8 cellular contexts compared by ENCODE assay signal in genomic region chr3:12553921-12554391, GRCh38. TPM values are rescaled to one million over a fixed set of nuclear protein-coding genes. Genes with fewer than 3 reads are reported as not detected.
A peak's percentile ranks its signal among the peaks of the same experiment; 100 is the strongest.
DNase-seq lines count a peak whose midpoint lies in the region; ATAC-seq and TF ChIP-seq lines count a peak whose summit lies in the region.

No MANE protein-coding gene starts in this region.

- no peak for TF ChIP-seq POLR2A in suprapubic skin (IDR thresholded peaks at IDR 0.05)

- H3K9me3 ChIP-seq in suprapubic skin = no peaks in the 10 kb centered on the region

- H3K36me3 ChIP-seq in kidney epithelial cell (ENCODE audit: control insufficient read depth, insufficient read depth, low read length) (no peaks in the 10 kb centered on the region), suprapubic skin (no peaks in the 10 kb centered on the region)

- TF ChIP-seq EP300 in suprapubic skin (IDR thresholded peaks at IDR 0.05) = no peak

- peaks cover 28% of the 10 kb centered on the region for H3K4me1 ChIP-seq in suprapubic skin

- no peak for TF ChIP-seq CTCF in astrocyte of the spinal cord (IDR thresholded peaks at IDR 0.05; ENCODE audit: low read depth, low read length)
- TF ChIP-seq CTCF in kidney epithelial cell (IDR thresholded peaks at IDR 0.05; ENCODE audit: insufficient read depth, low read length, poor library complexity, severe bottlenecking) = no peak
- no peak for TF ChIP-seq CTCF in suprapubic skin (IDR thresholded peaks at IDR 0.05)

- in situ Hi-C loops in astrocyte of the spinal cord (cut with HindIII; ENCODE audit: low sequenced_read_pairs) = no loop called here

- no peak overlapping the region for H3K27ac ChIP-seq in suprapubic skin

- no peak for ATAC-seq in HG02970 (IDR thresholded peaks at IDR 0.05; ENCODE audit: low FRiP score, unreplicated experiment)

- peak; percentile 18 to 71 for DNase-seq in NCI-H524 (lab: John Stamatoyannopoulos, UW)
- DNase-seq in NCI-H524 treated with DMSO at 0.1 percent for 48 hours (lab: John Stamatoyannopoulos, UW) = no peak
- DNase-seq in NCI-H526 (lab: John Stamatoyannopoulos, UW) = peak; percentile 52 to 70
- DNase-seq in astrocyte of the spinal cord (ENCODE audit: low read depth, low spot score) = peak; percentile 33
- no peak for DNase-seq in kidney epithelial cell (ENCODE audit: low read depth)
- no peak for DNase-seq in suprapubic skin (ENCODE audit: low spot score in 2 of 2)
- DNase-seq in D341Med (ENCODE audit: low spot score) = no peak

- H3K4me3 ChIP-seq in astrocyte of the spinal cord (ENCODE audit: low read depth, low read length) = peak overlapping the region; percentile 49
- H3K4me3 ChIP-seq in kidney epithelial cell (ENCODE audit: low read depth, low read length) = peak overlapping the region; percentile 56
- H3K4me3 ChIP-seq in suprapubic skin = peak overlapping the region; percentile 50

- 5% methylated on average over 26 of the region's 26 CpGs for WGBS in suprapubic skin

- H3K27me3 ChIP-seq in kidney epithelial cell (ENCODE audit: control insufficient read depth, insufficient read depth, low read length) = no peaks in the 10 kb centered on the region
- H3K27me3 ChIP-seq in suprapubic skin = peaks cover 31% of the 10 kb centered on the region

RNA-seq across cellular contexts. Expression of gene MKRN2, which starts 2.9 kb away (rescaled TPM):
- total RNA-seq in kidney epithelial cell (45.9 and 55.6 TPM in 2 replicates), suprapubic skin (10 to 100 TPM; 23.4 to 26.6 (median 24.6) TPM)

RNA-seq across cellular contexts. Expression of gene MKRN2OS, which starts 8.7 kb away (rescaled TPM):
- 0.14 and 1.3 TPM in 2 replicates for total RNA-seq in kidney epithelial cell
- 1 to 10 TPM in 3 of 4 donors, under 1 TPM in 1; 0.91 to 2.0 (median 1.6) TPM for total RNA-seq in suprapubic skin

Comparison
In these comparisons a context has a peak if more than half of its experiments do, and no peak if none do; other contexts are left out.
1. DNase-seq: peak in NCI-H524 (2 of 2), NCI-H526 (2 of 2) and astrocyte of the spinal cord (single experiment); none in NCI-H524 treated with DMSO at 0.1 percent for 48 hours (single experiment), kidney epithelial cell (single experiment), suprapubic skin (0 of 2) and D341Med (single experiment).
2. Peak in every context shown above with its lines, with median percentiles within 50 percentile points of each other: H3K4me3 ChIP-seq.